10 cellular contexts compared by ENCODE assay signal in the genomic region with DNA sequence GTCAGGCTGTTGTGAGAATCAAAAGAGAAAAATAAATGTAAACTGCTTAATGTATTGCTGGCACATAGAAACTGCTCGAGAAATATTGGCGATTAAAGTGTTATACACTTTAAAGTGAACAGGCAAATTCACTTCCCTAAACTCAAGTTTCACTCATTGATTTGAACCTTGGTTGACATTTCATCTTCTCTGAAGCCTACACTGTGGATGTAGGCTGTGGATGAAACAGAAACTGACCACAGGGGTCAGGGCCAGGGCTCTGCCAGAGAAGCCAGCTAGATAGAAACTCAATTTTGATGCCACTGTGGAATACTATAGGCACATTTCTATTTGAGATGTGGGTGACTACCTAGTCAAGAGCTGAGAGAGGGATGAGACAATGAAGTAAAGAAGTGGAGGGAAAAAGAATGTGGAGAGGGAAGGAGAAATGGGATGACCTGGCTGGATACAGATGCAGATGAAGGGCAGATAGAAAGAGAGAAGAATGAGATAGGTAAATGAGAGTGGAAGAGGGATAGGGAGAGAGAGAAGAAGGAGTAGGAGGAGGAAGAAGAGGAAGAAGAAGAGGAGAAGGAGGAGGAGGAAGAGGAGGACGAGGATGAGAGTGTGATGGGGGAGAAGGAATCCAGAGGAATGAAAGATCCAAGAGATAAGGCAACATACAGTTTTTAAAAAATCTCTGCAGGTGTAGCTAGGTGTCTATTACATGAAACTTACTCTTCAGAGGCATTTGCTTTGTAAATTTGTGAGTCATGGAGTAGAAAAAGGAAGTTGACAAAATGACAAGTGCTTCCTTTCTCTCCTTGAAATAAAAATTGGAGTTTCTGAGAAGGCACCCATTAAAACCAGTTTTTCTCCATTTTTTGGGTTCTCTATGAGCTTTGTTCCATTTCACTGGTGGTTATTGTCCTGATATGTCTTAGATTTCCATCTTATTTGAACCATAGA.
DNase-seq lines count a peak whose midpoint lies in the region; ATAC-seq lines count a peak whose summit lies in the region.
"Had no signal": no experiment of that assay in that cellular context is flagged by ENCODE, and none has a peak within 500 bp of the region (broad histone marks: within the 10 kb centered on the region; RNA-seq: fewer than 3 reads in every experiment).

No MANE protein-coding gene starts in this region.

- peaks cover 0 to 8% of the 10 kb centered on the region in 2 donors for H3K27me3 Mint-ChIP-seq in stimulated activated naive B cell treated with anti-CD40 and anti-IgM and Interleukin-4, amounts not matched to agents 10 μg/mL and 1 μg/mL and 100 μg/mL, for 72 hours

- DNase-seq in SIG-M5 treated with dmso at 0.1 percent for 504 hours (lab: John Stamatoyannopoulos, UW; ENCODE audit: unreplicated experiment) (peak; percentile 66), SIG-M5 (lab: John Stamatoyannopoulos, UW) (no peak), NCI-H128 (lab: John Stamatoyannopoulos, UW; ENCODE audit: unreplicated experiment) (no peak), foreskin melanocyte (no peak)
- peak; percentile 54 for DNase-seq in stimulated activated naive B cell treated with anti-CD40 and anti-IgM and Interleukin-4, amounts not matched to agents 10 μg/mL and 1 μg/mL and 100 μg/mL, for 72 hours
- DNase-seq in activated CD4-positive, alpha-beta T cell treated with anti-CD3 and anti-CD28 coated beads, Interleukin-2, amount 50 U/mL, for 1 hour = no peak
- DNase-seq: KG1, mammary epithelial cell had no signal

- H3K36me3 Mint-ChIP-seq in stimulated activated naive B cell treated with anti-CD40 and anti-IgM and Interleukin-4, amounts not matched to agents 10 μg/mL and 1 μg/mL and 100 μg/mL, for 72 hours = peaks cover 0 to 2% of the 10 kb centered on the region in 2 donors

- H3K4me3 Mint-ChIP-seq in stimulated activated naive B cell treated with anti-CD40 and anti-IgM and Interleukin-4, amounts not matched to agents 10 μg/mL and 1 μg/mL and 100 μg/mL, for 72 hours = peak overlapping the region; percentile 33 to 72

- peak overlapping the region; percentile 7 for H3K27ac Mint-ChIP-seq in stimulated activated naive B cell treated with anti-CD40 and anti-IgM and Interleukin-4, amounts not matched to agents 10 μg/mL and 1 μg/mL and 100 μg/mL, for 72 hours

- ATAC-seq in HG02571 (IDR thresholded peaks at IDR 0.05; ENCODE audit: unreplicated experiment) = peak; percentile 95
- ATAC-seq in HG03457 (IDR thresholded peaks at IDR 0.05; ENCODE audit: unreplicated experiment) = peak; percentile 96
- ATAC-seq in stimulated activated naive B cell treated with anti-CD40 and anti-IgM and Interleukin-4, amounts not matched to agents 10 μg/mL and 1 μg/mL and 100 μg/mL, for 72 hours (replicated peaks) = peak; percentile 100

- H3K4me1 Mint-ChIP-seq in stimulated activated naive B cell treated with anti-CD40 and anti-IgM and Interleukin-4, amounts not matched to agents 10 μg/mL and 1 μg/mL and 100 μg/mL, for 72 hours = peaks cover 22 to 43% of the 10 kb centered on the region in 2 donors

- peaks cover 0 to 4% of the 10 kb centered on the region in 2 donors for H3K9me3 Mint-ChIP-seq in stimulated activated naive B cell treated with anti-CD40 and anti-IgM and Interleukin-4, amounts not matched to agents 10 μg/mL and 1 μg/mL and 100 μg/mL, for 72 hours

Comparison
In these comparisons a context has a peak if more than half of its experiments do, and no peak if none do; other contexts are left out.
1. DNase-seq: peak in SIG-M5 treated with dmso at 0.1 percent for 504 hours (single experiment) and stimulated activated naive B cell treated with anti-CD40 and anti-IgM and Interleukin-4, amounts not matched to agents 10 μg/mL and 1 μg/mL and 100 μg/mL, for 72 hours (single experiment); none in SIG-M5 (single experiment), NCI-H128 (single experiment), foreskin melanocyte (single experiment) and activated CD4-positive, alpha-beta T cell treated with anti-CD3 and anti-CD28 coated beads, Interleukin-2, amount 50 U/mL, for 1 hour (single experiment).
2. Peak in every context shown above with its lines, with median percentiles within 50 percentile points of each other: ATAC-seq.